26 cellular contexts compared by ENCODE assay signal in the genomic region with DNA sequence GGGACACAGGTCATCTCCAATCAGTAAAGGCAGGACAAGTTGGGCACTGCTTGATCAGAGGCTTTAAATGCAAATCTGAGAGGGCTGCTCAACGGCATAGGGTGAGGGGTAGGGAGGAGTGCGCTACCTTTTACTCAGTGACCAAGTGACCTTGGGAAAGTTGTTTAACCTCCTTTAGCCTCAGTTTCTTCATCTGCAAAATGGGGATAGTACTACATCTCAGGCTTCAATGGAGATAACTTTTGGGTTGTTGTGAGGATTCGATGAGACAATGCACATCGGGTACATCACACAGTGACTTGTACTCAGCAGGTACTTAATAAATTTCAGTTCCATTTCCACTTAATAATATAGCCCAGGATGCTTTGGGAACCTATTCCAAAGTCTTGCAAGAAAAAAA.
"Had no signal": no experiment of that assay in that cellular context is flagged by ENCODE, and none has a peak within 500 bp of the region (broad histone marks: within the 10 kb centered on the region; RNA-seq: fewer than 3 reads in every experiment).

No MANE protein-coding gene starts in this region.

- H3K36me3 ChIP-seq: brain microvascular endothelial cell, colonic mucosa had no signal

- H3K4me1 ChIP-seq: colonic mucosa had no signal

- ATAC-seq: activated naive CD4-positive, alpha-beta T cell treated with anti-CD3 and anti-CD28 coated beads, Interleukin-2, amount 50 U/mL, for 72 hours; activated T-cell treated with anti-CD3 and anti-CD28 coated beads, Interleukin-2, amount 50 U/mL, for 72 hours; esophagus mucosa; WTC11 had no signal

- H3K4me3 ChIP-seq: colonic mucosa had no signal

- H3K27ac ChIP-seq: brain microvascular endothelial cell, colonic mucosa had no signal

- DNase-seq: activated CD4-positive, alpha-beta memory T cell treated with anti-CD3 and anti-CD28 coated beads, Interleukin-2, amount 10 ng/mL, durations not matched to agents 7 days and 5 days; activated CD4-positive, alpha-beta T cell treated with anti-CD3 and anti-CD28 coated beads for 1 hour; activated CD4-positive, alpha-beta T cell treated with anti-CD3 and anti-CD28 coated beads for 4 hours; activated CD4-positive, alpha-beta T cell treated with anti-CD3 and anti-CD28 coated beads, Interleukin-2, amount 10 ng/mL, durations not matched to agents 7 days and 5 days; activated CD4-positive, alpha-beta T cell treated with anti-CD3 and anti-CD28 coated beads, Interleukin-2, amount 50 U/mL, for 4 hours; activated CD8-positive, alpha-beta memory T cell treated with anti-CD3 and anti-CD28 coated beads, Interleukin-2, amount 50 U/mL, for 48 hours; activated gamma-delta T cell; activated naive CD4-positive, alpha-beta T cell; activated naive CD4-positive, alpha-beta T cell treated with anti-CD3 and anti-CD28 coated beads, Interleukin-2, amount 10 ng/mL, durations not matched to agents 7 days and 5 days; activated naive CD8-positive, alpha-beta T cell treated with anti-CD3 and anti-CD28 coated beads, Interleukin-2, amount 10 ng/mL, durations not matched to agents 7 days and 5 days; activated T-cell treated with anti-CD3 and anti-CD28 coated beads for 4 hours; activated T-cell treated with anti-CD3 and anti-CD28 coated beads, Interleukin-2, amount 50 U/mL, for 24 hours; activated T-cell treated with anti-CD3 and anti-CD28 coated beads, Interleukin-2, amount 50 U/mL, for 72 hours; anterior cingulate cortex; brain microvascular endothelial cell; colonic mucosa; effector memory CD4-positive, alpha-beta T cell; endodermal cell; foreskin fibroblast; T-helper 2 cell had no signal

- H3K9me3 ChIP-seq: colonic mucosa had no signal

- FAIRE-seq: astrocyte, bronchial epithelial cell, frontal cortex had no signal

- H3K27me3 ChIP-seq: brain microvascular endothelial cell, colonic mucosa had no signal
